18 cellular contexts compared by ENCODE assay signal in genomic region chr6:134007077-134007476, GRCh38. TPM values are rescaled to one million over a fixed set of nuclear protein-coding genes. Genes with fewer than 3 reads are reported as not detected.
DNase-seq lines count a peak whose midpoint lies in the region; ATAC-seq and TF ChIP-seq lines count a peak whose summit lies in the region.
"Had no signal": no experiment of that assay in that cellular context is flagged by ENCODE, and none has a peak within 500 bp of the region (broad histone marks: within the 10 kb centered on the region; RNA-seq: fewer than 3 reads in every experiment).

No MANE protein-coding gene starts in this region.

- H3K9me3 ChIP-seq in HEK293 (ENCODE audit: control insufficient read depth, insufficient read depth, low read depth, low read length) (no peaks in the 10 kb centered on the region), osteoblast (ENCODE audit: low read depth, low read length) (no peaks in the 10 kb centered on the region)
- H3K9me3 ChIP-seq: esophagus squamous epithelium, psoas muscle, SK-N-SH had no signal

- H3K4me2 ChIP-seq in osteoblast (ENCODE audit: insufficient read depth, low read length): no peak overlapping the region
- H3K4me2 ChIP-seq: SK-N-SH had no signal

- H3K36me3 Mint-ChIP-seq in activated naive CD4-positive, alpha-beta T cell treated with anti-CD3 and anti-CD28 coated beads, Interleukin-2, amount 50 U/mL, for 72 hours: no peaks in the 10 kb centered on the region
- H3K36me3 Mint-ChIP-seq: activated naive CD8-positive, alpha-beta T cell treated with anti-CD3 and anti-CD28 coated beads for 36 hours; IgD-negative memory B cell; WTC11 had no signal

- CTCF ChIA-PET in HEK293 (lab: Yijun Ruan, JAX): no interaction called here

- peak; percentile 80 for DNase-seq in NCI-H2107 treated with DMSO at 0.1 percent for 48 hours (lab: John Stamatoyannopoulos, UW; ENCODE audit: unreplicated experiment)
- peak; percentile 16 for DNase-seq in SW480 (ENCODE audit: low spot score)
- DNase-seq in osteoblast (ENCODE audit: insufficient read length, low spot score, missing footprints): peak; percentile 46
- no peak for DNase-seq in activated naive CD4-positive, alpha-beta T cell treated with anti-CD3 and anti-CD28 coated beads, Interleukin-2, amount 50 U/mL, for 72 hours (ENCODE audit: low spot score in 2 of 2)
- DNase-seq in stimulated activated naive CD4-positive, alpha-beta T cell treated with Interleukin-2 at 50 U/mL for 16 hours (lab: John Stamatoyannopoulos, UW): no peak
- DNase-seq: activated naive CD8-positive, alpha-beta T cell treated with anti-CD3 and anti-CD28 coated beads for 36 hours; esophagus squamous epithelium; NCI-H526; psoas muscle; SK-N-SH; stimulated activated CD4-positive, alpha-beta T cell treated with anti-CD3 and anti-CD28 coated beads, Interleukin-4, amount 100 ng/mL, for 1 hour had no signal

- H3K36me3 ChIP-seq in HEK293 (ENCODE audit: control insufficient read depth in 2 of 2, insufficient read depth in 1 of 2, low read length in 2 of 2) (no peaks in the 10 kb centered on the region), osteoblast (ENCODE audit: insufficient read depth, low read length) (no peaks in the 10 kb centered on the region)
- H3K36me3 ChIP-seq: esophagus squamous epithelium had no signal

- H3K79me2 ChIP-seq in osteoblast (ENCODE audit: insufficient read depth, low read length): no peaks in the 10 kb centered on the region

- no peak for ATAC-seq in activated naive CD4-positive, alpha-beta T cell treated with anti-CD3 and anti-CD28 coated beads, Interleukin-2, amount 50 U/mL, for 72 hours
- ATAC-seq in HG03571 (IDR thresholded peaks at IDR 0.05; ENCODE audit: unreplicated experiment): no peak
- no peak for ATAC-seq in GM21447 (IDR thresholded peaks at IDR 0.05; ENCODE audit: unreplicated experiment)
- ATAC-seq: WTC11 had no signal

- no peak overlapping the region for H2AFZ ChIP-seq in osteoblast (ENCODE audit: low read length)

- H3K27ac ChIP-seq in HEK293 (ENCODE audit: extremely low read depth, low read depth, low read length) (no peak overlapping the region), osteoblast (ENCODE audit: low read depth, low read length) (no peak overlapping the region)
- H3K27ac ChIP-seq: esophagus squamous epithelium, psoas muscle had no signal

- TF ChIP-seq CTCF in HEK293 (tag by site-specific recombination; IDR thresholded peaks at IDR 0.05) (no peak), osteoblast (IDR thresholded peaks at IDR 0.05; ENCODE audit: extremely low read depth, low read depth, low read length) (no peak)

- H3K4me3 ChIP-seq in HEK293 (ENCODE audit: low read depth, low read length) (no peak overlapping the region), osteoblast (ENCODE audit: insufficient read depth, low read length) (no peak overlapping the region)
- H3K4me3 ChIP-seq: esophagus squamous epithelium, psoas muscle had no signal

- H4K20me1 ChIP-seq in osteoblast (ENCODE audit: insufficient read depth, low read length): no peaks in the 10 kb centered on the region

- POLR2A ChIA-PET in HEK293 (lab: Yijun Ruan, JAX): no interaction called here

- H3K4me1 ChIP-seq in HEK293 (ENCODE audit: control insufficient read depth, insufficient read depth, low read length) (no peaks in the 10 kb centered on the region), osteoblast (ENCODE audit: insufficient read depth, low read length) (peaks cover 17% of the 10 kb centered on the region)
- H3K4me1 ChIP-seq: psoas muscle had no signal

- peaks cover 9% of the 10 kb centered on the region for H3K27me3 ChIP-seq in osteoblast (ENCODE audit: insufficient read depth, low read length)
- H3K27me3 ChIP-seq: esophagus squamous epithelium had no signal

- no peaks in the 10 kb centered on the region for H3K9me3 Mint-ChIP-seq in activated naive CD4-positive, alpha-beta T cell treated with anti-CD3 and anti-CD28 coated beads, Interleukin-2, amount 50 U/mL, for 72 hours
- H3K9me3 Mint-ChIP-seq: activated naive CD8-positive, alpha-beta T cell treated with anti-CD3 and anti-CD28 coated beads for 36 hours; IgD-negative memory B cell; stimulated activated naive CD8-positive, alpha-beta T cell treated with anti-CD3 and anti-CD28 coated beads, Interleukin-15, Interleukin-2, amounts not matched to agents 100 ng/mL and 50 ng/mL, for 24 hours; WTC11 had no signal

- no peak overlapping the region for H3K27ac Mint-ChIP-seq in activated naive CD4-positive, alpha-beta T cell treated with anti-CD3 and anti-CD28 coated beads, Interleukin-2, amount 50 U/mL, for 72 hours
- H3K27ac Mint-ChIP-seq: activated naive CD8-positive, alpha-beta T cell treated with anti-CD3 and anti-CD28 coated beads for 36 hours; B cell; IgD-negative memory B cell; stimulated activated naive CD8-positive, alpha-beta T cell treated with anti-CD3 and anti-CD28 coated beads, Interleukin-15, Interleukin-2, amounts not matched to agents 100 ng/mL and 50 ng/mL, for 24 hours; WTC11 had no signal

TF ChIP-seq in HEK293, 187 proteins besides CTCF, POLR2A, EP300 and RAD21:
- no peak for TF ChIP-seq ZNF629 (tag by site-specific recombination; IDR thresholded peaks at IDR 0.05)
- TF ChIP-seq, protein P1, sequence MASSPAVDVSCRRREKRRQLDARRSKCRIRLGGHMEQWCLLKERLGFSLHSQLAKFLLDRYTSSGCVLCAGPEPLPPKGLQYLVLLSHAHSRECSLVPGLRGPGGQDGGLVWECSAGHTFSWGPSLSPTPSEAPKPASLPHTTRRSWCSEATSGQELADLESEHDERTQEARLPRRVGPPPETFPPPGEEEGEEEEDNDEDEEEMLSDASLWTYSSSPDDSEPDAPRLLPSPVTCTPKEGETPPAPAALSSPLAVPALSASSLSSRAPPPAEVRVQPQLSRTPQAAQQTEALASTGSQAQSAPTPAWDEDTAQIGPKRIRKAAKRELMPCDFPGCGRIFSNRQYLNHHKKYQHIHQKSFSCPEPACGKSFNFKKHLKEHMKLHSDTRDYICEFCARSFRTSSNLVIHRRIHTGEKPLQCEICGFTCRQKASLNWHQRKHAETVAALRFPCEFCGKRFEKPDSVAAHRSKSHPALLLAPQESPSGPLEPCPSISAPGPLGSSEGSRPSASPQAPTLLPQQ (tag by site-specific recombination; IDR thresholded peaks at IDR 0.05): peak; percentile 63
- no peak for TF ChIP-seq MEIS1 (CRISPR knock-in tag; IDR thresholded peaks at IDR 0.05; ENCODE audit: borderline replicate concordance)

RNA-seq across cellular contexts. Expression of gene SLC2A12, which starts 45.3 kb away (rescaled TPM):
- total RNA-seq in osteoblast: 9.4 and 10.3 TPM in 2 replicates
- under 1 TPM; 0.18 to 0.51 TPM for total RNA-seq in activated naive CD4-positive, alpha-beta T cell treated with anti-CD3 and anti-CD28 coated beads, Interleukin-2, amount 50 U/mL, for 72 hours

RNA-seq across cellular contexts. Expression of gene TBPL1, which starts 54.1 kb away (rescaled TPM):
- total RNA-seq in osteoblast: 11.5 and 14.1 TPM in 2 replicates
- total RNA-seq in activated naive CD4-positive, alpha-beta T cell treated with anti-CD3 and anti-CD28 coated beads, Interleukin-2, amount 50 U/mL, for 72 hours: 10 to 100 TPM; 11.9 to 24.4 TPM

Comparison
In these comparisons a context has a peak if more than half of its experiments do, and no peak if none do; other contexts are left out.
1. DNase-seq: peak in NCI-H2107 treated with DMSO at 0.1 percent for 48 hours (single experiment), SW480 (single experiment) and osteoblast (single experiment); none in activated naive CD4-positive, alpha-beta T cell treated with anti-CD3 and anti-CD28 coated beads, Interleukin-2, amount 50 U/mL, for 72 hours (0 of 2) and stimulated activated naive CD4-positive, alpha-beta T cell treated with Interleukin-2 at 50 U/mL for 16 hours (single experiment).